ENCODE assay signal across 10 cellular contexts in genomic region chrX:40155617-40156471, GRCh38. TPM values are rescaled to one million over a fixed set of nuclear protein-coding genes. Genes with fewer than 3 reads are reported as not detected.
A peak's percentile ranks its signal among the peaks of the same experiment; 100 is the strongest.
DNase-seq lines count a peak whose midpoint lies in the region; ATAC-seq, FAIRE-seq and TF ChIP-seq lines count a peak whose summit lies in the region.
"Had no signal": no experiment of that assay in that cellular context is flagged by ENCODE, and none has a peak within 500 bp of the region (broad histone marks: within the 10 kb centered on the region; RNA-seq: fewer than 3 reads in every experiment).

No MANE protein-coding gene starts in this region.

- H3K9ac ChIP-seq in HCT116 (ENCODE audit: low read length), result peak overlapping the region; percentile 80
- H3K9ac ChIP-seq in mucosa of rectum (ENCODE audit: low read depth in 1 of 2, low read length in 2 of 2), result no peak overlapping the region

- DNase-seq in A549 (ENCODE audit: low read depth in 1 of 2, low spot score in 1 of 2) (peak; percentile 32 to 43), HCT116 (ENCODE audit: low read depth, low spot score) (no peak), kidney glomerular epithelial cell (lab: John Stamatoyannopoulos, UW) (no peak), SW480 (ENCODE audit: low spot score) (no peak)
- DNase-seq in central memory CD8-positive, alpha-beta T cell (ENCODE audit: low spot score in 2 of 2), result no peak

- peaks cover 15% of the 10 kb centered on the region for H3K79me2 ChIP-seq in HCT116 (ENCODE audit: insufficient read depth, low read length)

- no TSS peak for BruUV-seq in HCT116 (replicated peaks; lab: Mats Ljungman, UMichigan)

- ATAC-seq in A549 (peak; percentile 16 to 47; a peak in 3 of 6 replicates), HCT116 (peak; percentile 9), HG03159 (IDR thresholded peaks at IDR 0.05; ENCODE audit: unreplicated experiment) (no peak), GM21390 (IDR thresholded peaks at IDR 0.05; ENCODE audit: unreplicated experiment) (no peak)
- ATAC-seq in central memory CD8-positive, alpha-beta T cell (replicated peaks; ENCODE audit: extremely low read depth, poor library complexity, severe bottlenecking), result no peak

- H3K4me2 ChIP-seq in A549, result peak overlapping the region; percentile 100
- peak overlapping the region; percentile 90 for H3K4me2 ChIP-seq in HCT116 (ENCODE audit: low read length)

- H3K4me1 ChIP-seq in A549 (peaks cover 23% of the 10 kb centered on the region), HCT116 (ENCODE audit: control insufficient read depth in 1 of 2, insufficient read depth in 2 of 2, low read length in 2 of 2) (peaks cover 22 to 65% of the 10 kb centered on the region in 2 experiments), mucosa of rectum (ENCODE audit: control insufficient read depth in 2 of 2, insufficient read depth in 2 of 2, low read length in 2 of 2) (peaks cover 8 to 9% of the 10 kb centered on the region in 2 donors)

- WGBS in A549 (ENCODE audit: missing lambda C conversion rate), result 39% methylated on average over 39 of the region's 73 CpGs

- POLR2A ChIA-PET in A549 (lab: Yijun Ruan, JAX), result interaction anchor here (1.1 to 6.2 kb wide), 3 partner anchors 46 to 143 kb away, joined by 4 to 67 read pairs (median 4); partner anchors contain the start of gene BCOR
- POLR2A ChIA-PET in HCT116 (lab: Charles Lee), result no interaction called here

- H2AFZ ChIP-seq in HCT116 (ENCODE audit: low read depth, low read length, poor library complexity, severe bottlenecking), result no peak overlapping the region

- TF ChIP-seq CTCF in A549 (IDR thresholded peaks at IDR 0.05) (no peak), HCT116 (IDR thresholded peaks at IDR 0.05 in 2 of 3, conservative IDR thresholded peaks at IDR 0.05 in 1 of 3; ENCODE audit: borderline replicate concordance in 1 of 3, insufficient read depth in 1 of 3, low read depth in 2 of 3, low read length in 2 of 3) (no peak)

- FAIRE-seq in A549 (lab: Jason Lieb, UNC), result no peak

- H3K36me3 ChIP-seq in HCT116 (ENCODE audit: control insufficient read depth in 1 of 2, insufficient read depth in 2 of 2, low read length in 2 of 2) (no peaks in the 10 kb centered on the region), mucosa of rectum (ENCODE audit: control insufficient read depth in 2 of 2, insufficient read depth in 2 of 2, low read length in 2 of 2) (no peaks in the 10 kb centered on the region)

- RAD21 ChIA-PET in HCT116 (lab: Charles Lee; ENCODE audit: low non-redundant PET in 1 of 2, low total read pairs in 2 of 2, uncharacterized antibody in 2 of 2, unreplicated experiment in 2 of 2), result no interaction called here

- H3K9me3 ChIP-seq in A549, result no peaks in the 10 kb centered on the region
- no peaks in the 10 kb centered on the region for H3K9me3 ChIP-seq in HCT116 (ENCODE audit: control insufficient read depth in 1 of 2, insufficient read depth in 1 of 2, low read depth in 1 of 2, low read length in 2 of 2)
- no peaks in the 10 kb centered on the region for H3K9me3 ChIP-seq in mucosa of rectum (ENCODE audit: control insufficient read depth in 2 of 2, low read length in 2 of 2)

- no peaks in the 10 kb centered on the region for H4K20me1 ChIP-seq in HCT116 (ENCODE audit: insufficient read depth)

- CTCF ChIA-PET in A549 (lab: Yijun Ruan, JAX), result interaction anchor here (2.2 kb wide), 1 partner anchor 57 kb away, joined by 6 read pairs; the partner anchor contains the start of gene BCOR
- CTCF ChIA-PET in HCT116 (lab: Charles Lee), result no interaction called here

- no peaks in the 10 kb centered on the region for H3K27me3 Mint-ChIP-seq in central memory CD8-positive, alpha-beta T cell
- H3K27me3 Mint-ChIP-seq: stimulated activated naive CD8-positive, alpha-beta T cell treated with anti-CD3 and anti-CD28 coated beads, Interleukin-15, Interleukin-2, amounts not matched to agents 100 ng/mL and 50 ng/mL, for 24 hours had no signal

- H3K4me1 Mint-ChIP-seq in central memory CD8-positive, alpha-beta T cell, result peaks cover 5% of the 10 kb centered on the region

- H3K4me3 ChIP-seq in A549 (peak overlapping the region; percentile 64), HCT116 (replicated peaks in 1 of 2; ENCODE audit: low read depth in 1 of 2, low read length in 2 of 2) (peak overlapping the region; percentile 45 to 62), mucosa of rectum (ENCODE audit: low read length in 2 of 2) (peak overlapping the region; percentile 45 to 60)

- H3K27ac ChIP-seq in A549 (peak overlapping the region; percentile 98 to 99), HCT116 (ENCODE audit: low read depth, low read length) (peak overlapping the region; percentile 87), mucosa of rectum (ENCODE audit: low read depth in 2 of 2, low read length in 2 of 2) (peak overlapping the region in 1 of 2 donors; percentile 48)
- H3K27ac ChIP-seq: epithelial cell of prostate had no signal

- H3K27me3 ChIP-seq in HCT116 (ENCODE audit: insufficient read depth, low read length), result no peaks in the 10 kb centered on the region
- H3K27me3 ChIP-seq in mucosa of rectum (ENCODE audit: control insufficient read depth in 2 of 2, insufficient read depth in 2 of 2, low read length in 2 of 2), result peaks cover 6 to 10% of the 10 kb centered on the region in 2 donors

- intact Hi-C loops in HCT116 (cut with micrococcal nuclease), result loop anchor here (5.0 kb wide), 1 partner anchor 49 kb away; no protein-coding TSS in a partner anchor

- TF ChIP-seq POLR2A in A549 (IDR thresholded peaks at IDR 0.05; ENCODE audit: low read length) (no peak), HCT116 (IDR thresholded peaks at IDR 0.05; ENCODE audit: borderline replicate concordance, extremely low read depth, insufficient read depth, insufficient read length) (peak; percentile 27)

- TF ChIP-seq RAD21 in A549 (conservative IDR thresholded peaks at IDR 0.05 in 1 of 2, IDR thresholded peaks at IDR 0.05 in 1 of 2) (no peak), HCT116 (IDR thresholded peaks at IDR 0.05; ENCODE audit: low read depth) (no peak)

- H3K27ac Mint-ChIP-seq in central memory CD8-positive, alpha-beta T cell (ENCODE audit: low read depth), result no peak overlapping the region
- H3K27ac Mint-ChIP-seq: stimulated activated naive CD8-positive, alpha-beta T cell treated with anti-CD3 and anti-CD28 coated beads, Interleukin-15, Interleukin-2, amounts not matched to agents 100 ng/mL and 50 ng/mL, for 24 hours had no signal

- no peak for TF ChIP-seq EP300 in A549 (IDR thresholded peaks at IDR 0.05)

- H3K9me3 Mint-ChIP-seq in central memory CD8-positive, alpha-beta T cell, result no peaks in the 10 kb centered on the region
- H3K9me3 Mint-ChIP-seq: stimulated activated naive CD8-positive, alpha-beta T cell treated with anti-CD3 and anti-CD28 coated beads, Interleukin-15, Interleukin-2, amounts not matched to agents 100 ng/mL and 50 ng/mL, for 24 hours had no signal

- H3K36me3 Mint-ChIP-seq in central memory CD8-positive, alpha-beta T cell (ENCODE audit: insufficient read depth), result no peaks in the 10 kb centered on the region

- peak overlapping the region; percentile 80 for H3K4me3 Mint-ChIP-seq in central memory CD8-positive, alpha-beta T cell

- no peaks in the 10 kb centered on the region for H3K9me2 ChIP-seq in HCT116 (ENCODE audit: insufficient read depth)

TF ChIP-seq in A549, 52 proteins besides CTCF, POLR2A, EP300 and RAD21:
- TF ChIP-seq CEBPB (IDR thresholded peaks at IDR 0.05), result no peak
- TF ChIP-seq, protein P1, sequence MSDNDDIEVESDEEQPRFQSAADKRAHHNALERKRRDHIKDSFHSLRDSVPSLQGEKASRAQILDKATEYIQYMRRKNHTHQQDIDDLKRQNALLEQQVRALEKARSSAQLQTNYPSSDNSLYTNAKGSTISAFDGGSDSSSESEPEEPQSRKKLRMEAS (IDR thresholded peaks at IDR 0.05), result peak; percentile 37

TF ChIP-seq in HCT116, 20 proteins besides CTCF, POLR2A, EP300 and RAD21:
- no peak for TF ChIP-seq ELF1 (IDR thresholded peaks at IDR 0.05; ENCODE audit: borderline replicate concordance, low read depth)
- TF ChIP-seq SP1 (IDR thresholded peaks at IDR 0.05; ENCODE audit: low read depth), result no peak
- TF ChIP-seq TCF7L2 (IDR thresholded peaks at IDR 0.05; ENCODE audit: borderline replicate concordance, extremely low read depth, insufficient read depth, insufficient read length), result peak; percentile 87

RNA-seq across cellular contexts. Expression of gene BCOR, which starts 58.1 kb away (rescaled TPM):
- polyA plus RNA-seq in A549 (2011; rRNA removed) (12.2 and 21.3 TPM in 2 replicates), A549 (2017; fragmentation: RNase III; extraction: RNeasy Plus Mini Kit Qiagen cat#74134 plus additional on column Dnase treatment) (12.6 to 15.8 TPM (median 12.6 TPM) in 3 replicates)
- 11.8 and 11.9 TPM in 2 replicates for polyA plus RNA-seq in A549 (2012; cell fraction: cytosol; rRNA removed)
- 20.3 and 26.6 TPM in 2 replicates for polyA plus RNA-seq in A549 (2012; cell fraction: nucleus; rRNA removed)
- 24.5 and 33.1 TPM in 2 replicates for polyA minus RNA-seq in A549 (2011; rRNA and poly(A)+ RNA removed)
- 35.1 TPM for total RNA-seq in HCT116 (2021; ENCODE audit: unreplicated experiment)
- polyA plus RNA-seq in HCT116 (2012), result 12.3 and 14.5 TPM in 2 replicates

Comparison
In these comparisons a context has a peak if more than half of its experiments do, and no peak if none do; other contexts are left out.
1. ATAC-seq: peak in A549 (2 of 2) and HCT116 (single experiment); none in central memory CD8-positive, alpha-beta T cell (single experiment), HG03159 (single experiment) and GM21390 (single experiment).
2. DNase-seq: peak in A549 (2 of 2); none in HCT116 (single experiment), central memory CD8-positive, alpha-beta T cell (0 of 2), kidney glomerular epithelial cell (single experiment) and SW480 (single experiment).
3. Peak in every context shown above with its lines, with median percentiles within 50 percentile points of each other: H3K4me3 ChIP-seq.